Comparison of ENCODE assay signal across 10 cellular contexts in genomic region chr12:53660064-53660463, GRCh38. TPM values are rescaled to one million over a fixed set of nuclear protein-coding genes. Genes with fewer than 3 reads are reported as not detected.
A peak's percentile ranks its signal among the peaks of the same experiment; 100 is the strongest.
DNase-seq lines count a peak whose midpoint lies in the region; ATAC-seq and TF ChIP-seq lines count a peak whose summit lies in the region.
"Had no signal": no experiment of that assay in that cellular context is flagged by ENCODE, and none has a peak within 500 bp of the region (broad histone marks: within the 10 kb centered on the region; RNA-seq: fewer than 3 reads in every experiment).

No MANE protein-coding gene starts in this region.

- TF ChIP-seq CTCF in fibroblast of mammary gland (conservative IDR thresholded peaks at IDR 0.05; ENCODE audit: control insufficient read depth, insufficient read depth, low read depth, low read length), result no peak
- TF ChIP-seq CTCF in type B pancreatic cell (conservative IDR thresholded peaks at IDR 0.05), result no peak

- H3K36me3 Mint-ChIP-seq in type B pancreatic cell, result peaks cover 15% of the 10 kb centered on the region
- peaks cover 20% of the 10 kb centered on the region for H3K36me3 Mint-ChIP-seq in activated CD4-positive, alpha-beta memory T cell treated with anti-CD3 and anti-CD28 coated beads for 36 hours

- H3K9me3 ChIP-seq in SJSA1 (replicated peaks) (no peaks in the 10 kb centered on the region), muscle layer of duodenum (ENCODE audit: control insufficient read depth in 1 of 2, low read length in 2 of 2) (no peaks in the 10 kb centered on the region)

- POLR2A ChIA-PET in activated CD4-positive, alpha-beta memory T cell treated with anti-CD3 and anti-CD28 coated beads for 36 hours (lab: Charles Lee), result interaction anchor here (1.4 kb wide), 1 partner anchor 16 kb away, joined by 5 read pairs; the partner anchor contains the start of gene ATP5MC2

- peak overlapping the region; percentile 12 for H3K4me3 Mint-ChIP-seq in type B pancreatic cell
- H3K4me3 Mint-ChIP-seq in activated CD4-positive, alpha-beta memory T cell treated with anti-CD3 and anti-CD28 coated beads for 36 hours, result no peak overlapping the region

- peaks cover 24% of the 10 kb centered on the region for H3K4me1 ChIP-seq in SJSA1 (replicated peaks)
- H3K4me1 ChIP-seq in muscle layer of duodenum (ENCODE audit: control insufficient read depth in 1 of 2, insufficient read depth in 2 of 2, low read length in 2 of 2), result peaks cover 9 to 28% of the 10 kb centered on the region in 2 donors

- H3K9me3 Mint-ChIP-seq in type B pancreatic cell, result no peaks in the 10 kb centered on the region
- H3K9me3 Mint-ChIP-seq in activated CD4-positive, alpha-beta memory T cell treated with anti-CD3 and anti-CD28 coated beads for 36 hours, result no peaks in the 10 kb centered on the region

- H3K27me3 ChIP-seq in SJSA1 (replicated peaks) (no peaks in the 10 kb centered on the region), muscle layer of duodenum (ENCODE audit: low read depth, low read length) (no peaks in the 10 kb centered on the region)

- ATAC-seq in HG03378 (IDR thresholded peaks at IDR 0.05; ENCODE audit: unreplicated experiment) (no peak), GM18873 (IDR thresholded peaks at IDR 0.05; ENCODE audit: low FRiP score, unreplicated experiment) (no peak)

- H3K27me3 Mint-ChIP-seq in type B pancreatic cell, result no peaks in the 10 kb centered on the region
- H3K27me3 Mint-ChIP-seq in activated CD4-positive, alpha-beta memory T cell treated with anti-CD3 and anti-CD28 coated beads for 36 hours, result no peaks in the 10 kb centered on the region

- DNase-seq in SJSA1 (ENCODE audit: low read depth in 1 of 2, low spot score in 2 of 2) (no peak), fibroblast of mammary gland (ENCODE audit: low read depth) (peak; percentile 6), type B pancreatic cell (ENCODE audit: extremely low spot score, unreplicated experiment) (no peak), NCI-H82 treated with DMSO at 0.1 percent for 48 hours (lab: John Stamatoyannopoulos, UW; ENCODE audit: unreplicated experiment) (no peak)
- no peak for DNase-seq in activated CD4-positive, alpha-beta memory T cell treated with anti-CD3 and anti-CD28 coated beads for 36 hours
- DNase-seq: NCI-H187, SHP77 treated with DMSO at 0.1 percent for 48 hours had no signal

- CTCF ChIA-PET in activated CD4-positive, alpha-beta memory T cell treated with anti-CD3 and anti-CD28 coated beads for 36 hours (lab: Charles Lee), result no interaction called here

- peaks cover 26% of the 10 kb centered on the region for H3K4me1 Mint-ChIP-seq in type B pancreatic cell (ENCODE audit: unreplicated experiment)
- no peaks in the 10 kb centered on the region for H3K4me1 Mint-ChIP-seq in activated CD4-positive, alpha-beta memory T cell treated with anti-CD3 and anti-CD28 coated beads for 36 hours (ENCODE audit: low read depth)

- H3K27ac Mint-ChIP-seq in type B pancreatic cell, result peak overlapping the region; percentile 86
- no peak overlapping the region for H3K27ac Mint-ChIP-seq in activated CD4-positive, alpha-beta memory T cell treated with anti-CD3 and anti-CD28 coated beads for 36 hours

- H3K36me3 ChIP-seq in SJSA1, result peaks cover 25% of the 10 kb centered on the region
- peaks cover 12 to 33% of the 10 kb centered on the region in 2 donors for H3K36me3 ChIP-seq in muscle layer of duodenum (ENCODE audit: control insufficient read depth in 1 of 2, insufficient read depth in 2 of 2, low read length in 2 of 2)

- intact Hi-C loops in activated CD4-positive, alpha-beta memory T cell treated with anti-CD3 and anti-CD28 coated beads for 36 hours (cut with micrococcal nuclease), result no loop called here

- H3K4me3 ChIP-seq in SJSA1 (no peak overlapping the region), fibroblast of mammary gland (ENCODE audit: control insufficient read depth, low read depth, low read length) (no peak overlapping the region), muscle layer of duodenum (ENCODE audit: low read depth in 1 of 2, low read length in 2 of 2) (peak overlapping the region in 1 of 2 donors; percentile 12)

- H3K27ac ChIP-seq in SJSA1 (peak overlapping the region; percentile 61), muscle layer of duodenum (ENCODE audit: low read length) (peak overlapping the region; percentile 86)

RNA-seq across cellular contexts. Expression of gene ATP5MC2, which starts 15.8 kb away (rescaled TPM):
- 273 and 358 TPM in 2 replicates for total RNA-seq in SJSA1 (2014; rRNA removed; shearing (Covaris generic))
- 312 and 402 TPM in 2 replicates for total RNA-seq in type B pancreatic cell (ENCODE audit: low replicate concordance)
- 100 to 1,000 TPM; 378 TPM for total RNA-seq in activated CD4-positive, alpha-beta memory T cell treated with anti-CD3 and anti-CD28 coated beads for 36 hours

RNA-seq across cellular contexts. Expression of gene ATF7, which starts 33.9 kb away (rescaled TPM):
- 8.3 and 33.6 TPM in 2 replicates for total RNA-seq in SJSA1 (2014; rRNA removed; shearing (Covaris generic))
- 28.5 and 42.2 TPM in 2 replicates for total RNA-seq in type B pancreatic cell (ENCODE audit: low replicate concordance)
- total RNA-seq in activated CD4-positive, alpha-beta memory T cell treated with anti-CD3 and anti-CD28 coated beads for 36 hours, result 10 to 100 TPM; 19.3 to 20.7 TPM
